21 cellular contexts compared by ENCODE assay signal in the genomic region with DNA sequence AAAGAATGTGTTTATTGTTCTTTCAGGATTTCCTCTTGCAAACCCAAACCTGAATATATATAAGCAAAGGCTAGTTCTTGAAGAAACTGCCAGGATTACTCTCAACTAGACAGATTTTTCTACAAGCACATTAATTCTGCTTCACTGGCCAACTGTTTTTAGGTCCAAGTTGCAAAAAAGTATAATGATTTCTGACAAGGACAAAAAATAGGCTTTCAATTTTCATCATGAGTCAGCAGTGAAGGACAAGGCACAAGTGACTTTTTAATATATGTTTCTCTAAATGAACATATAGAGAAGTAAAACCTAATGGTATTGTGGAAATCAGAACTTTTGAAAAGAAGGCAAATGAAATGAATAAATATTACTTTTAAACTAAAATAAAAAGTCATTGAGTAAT.
DNase-seq lines count a peak whose midpoint lies in the region; ATAC-seq, FAIRE-seq and TF ChIP-seq lines count a peak whose summit lies in the region.
"Had no signal": no experiment of that assay in that cellular context is flagged by ENCODE, and none has a peak within 500 bp of the region (broad histone marks: within the 10 kb centered on the region; RNA-seq: fewer than 3 reads in every experiment).

No MANE protein-coding gene starts in this region.

- no peaks in the 10 kb centered on the region for H3K27me3 ChIP-seq in K562 (ENCODE audit: control insufficient read depth in 2 of 2, insufficient read depth in 2 of 2, low read length in 2 of 2)
- H3K27me3 ChIP-seq: gastrocnemius medialis, Peyer's patch had no signal

- BruUV-seq in K562 (replicated peaks; lab: Mats Ljungman, UMichigan), result no TSS peak

- no peak for TF ChIP-seq CTCF in GM20000 (IDR thresholded peaks at IDR 0.05; ENCODE audit: extremely low read depth, missing control alignments)
- TF ChIP-seq CTCF in K562 (IDR thresholded peaks at IDR 0.05 in 2 of 3, conservative IDR thresholded peaks at IDR 0.05 in 1 of 3; ENCODE audit: insufficient read depth in 2 of 3, low read depth in 1 of 3, low read length in 3 of 3), result no peak

- FAIRE-seq in GM18507 (lab: Jason Lieb, UNC), result peak; percentile 26
- no peak for FAIRE-seq in K562 (lab: Jason Lieb, UNC)

- ATAC-seq in HG02938 (IDR thresholded peaks at IDR 0.05; ENCODE audit: unreplicated experiment) (peak; percentile 48), K562 (no peak), left cardiac atrium (no peak), GM21381 (IDR thresholded peaks at IDR 0.05; ENCODE audit: unreplicated experiment) (no peak)
- ATAC-seq: gastrocnemius medialis; naive thymus-derived CD8-positive, alpha-beta T cell; SK-N-SH treated with all-trans-retinoic acid at 6 μM for 48 hours had no signal

- TF ChIP-seq POLR2A in K562 (conservative IDR thresholded peaks at IDR 0.05), result no peak

- in situ Hi-C loops in K562 (cut with MboI), result no loop called here

- H3K9me3 ChIP-seq in K562 (replicated peaks; ENCODE audit: control insufficient read depth, insufficient read depth, low read depth, low read length), result no peaks in the 10 kb centered on the region
- H3K9me3 ChIP-seq: gastrocnemius medialis, Peyer's patch had no signal

- POLR2A ChIA-PET in K562 (lab: Yijun Ruan, JAX), result no interaction called here

- TF ChIP-seq RAD21 in K562 (CRISPR knock-in tag; conservative IDR thresholded peaks at IDR 0.05 in 1 of 2, IDR thresholded peaks at IDR 0.05 in 1 of 2), result no peak

- no peak overlapping the region for H3K27ac ChIP-seq in K562 (ENCODE audit: extremely low read depth, low read depth, low read length)
- H3K27ac ChIP-seq: gastrocnemius medialis, Peyer's patch had no signal

- H3K4me1 ChIP-seq in K562 (replicated peaks in 1 of 2; ENCODE audit: control insufficient read depth in 2 of 2, insufficient read depth in 2 of 2, low read length in 2 of 2), result no peaks in the 10 kb centered on the region; a peak in 2 of 5 replicates
- H3K4me1 ChIP-seq: gastrocnemius medialis, Peyer's patch had no signal

- H3K9me1 ChIP-seq in K562 (ENCODE audit: control insufficient read depth, insufficient read depth, low read length), result no peaks in the 10 kb centered on the region

- no peak overlapping the region for H3K4me2 ChIP-seq in K562 (ENCODE audit: insufficient read depth, low read length)

- H2AFZ ChIP-seq in K562 (ENCODE audit: low read depth, low read length), result no peak overlapping the region

- H4K20me1 ChIP-seq in K562 (replicated peaks; ENCODE audit: control insufficient read depth, insufficient read depth, low read length), result peaks cover 5% of the 10 kb centered on the region; the same call in 1 of the 2 replicates

- TF ChIP-seq EP300 in K562 (IDR thresholded peaks at IDR 0.05; ENCODE audit: low read length), result no peak

- CTCF ChIA-PET in K562 (lab: Yijun Ruan, JAX; ENCODE audit: low intra/inter-chr PET ratio), result no interaction called here

- peaks cover 43% of the 10 kb centered on the region for H3K36me3 ChIP-seq in K562 (ENCODE audit: control insufficient read depth, insufficient read depth, low read length)
- H3K36me3 ChIP-seq: gastrocnemius medialis, Peyer's patch had no signal

- DNase-seq in GM18507 (ENCODE audit: extremely low spot score, insufficient read length, low read depth), result peak; percentile 3
- DNase-seq in GM20000 (ENCODE audit: low spot score), result peak; percentile 28
- DNase-seq in K562 (ENCODE audit: extremely low read depth in 1 of 4, low spot score in 3 of 4), result no peak
- DNase-seq in NCI-H1694 treated with DMSO at 0.1 percent for 48 hours (lab: John Stamatoyannopoulos, UW), result no peak
- DNase-seq in left cardiac atrium, result no peak
- DNase-seq in H4 (ENCODE audit: low spot score), result no peak
- DNase-seq: activated CD4-positive, alpha-beta T cell treated with anti-CD3 and anti-CD28 coated beads for 1 hour; CD8-positive, alpha-beta memory T cell; DND-41; erythroblast; gastrocnemius medialis; Kasumi-1; kidney glomerular epithelial cell; mesenchymal stem cell; naive thymus-derived CD8-positive, alpha-beta T cell; NCI-H1436; Peyer's patch; stimulated activated CD4-positive, alpha-beta T cell treated with anti-CD3 and anti-CD28 coated beads, Interleukin-4, amount 100 ng/mL, for 24 hours had no signal

- no peak overlapping the region for H3K4me3 ChIP-seq in K562
- H3K4me3 ChIP-seq: gastrocnemius medialis, Peyer's patch had no signal

- no peak overlapping the region for H3K9ac ChIP-seq in K562 (ENCODE audit: insufficient read depth in 1 of 2, low read depth in 2 of 2, low read length in 2 of 2)

- intact Hi-C loops in K562 (cut with micrococcal nuclease) (no loop called here), left cardiac atrium (cut with DNase I) (no loop called here)

- peaks cover 15% of the 10 kb centered on the region for H3K79me2 ChIP-seq in K562 (ENCODE audit: control insufficient read depth, insufficient read depth, low read length)

TF ChIP-seq in K562, 482 proteins besides CTCF, POLR2A, EP300 and RAD21:
- TF ChIP-seq EWSR1 (IDR thresholded peaks at IDR 0.05; ENCODE audit: borderline replicate concordance, low read depth, partially characterized antibody) (no peak), C11orf30 (IDR thresholded peaks at IDR 0.05; ENCODE audit: low read depth) (peak; percentile 35; the same call in 1 of the 2 replicates), MAFG (tag; conservative IDR thresholded peaks at IDR 0.05) (0 out of 2 replicates have a peak, but pooled peaks have one; percentile 30), ZNF316 (IDR thresholded peaks at IDR 0.05) (peak; percentile 34)
TF ChIP-seq in K562: peak in this region for 3.

Comparison
In these comparisons a context has a peak if more than half of its experiments do, and no peak if none do; other contexts are left out.
1. DNase-seq: peak in GM18507 (single experiment) and GM20000 (single experiment); none in K562 (0 of 4), NCI-H1694 treated with DMSO at 0.1 percent for 48 hours (single experiment), left cardiac atrium (single experiment) and H4 (single experiment).